In the genomic region with DNA sequence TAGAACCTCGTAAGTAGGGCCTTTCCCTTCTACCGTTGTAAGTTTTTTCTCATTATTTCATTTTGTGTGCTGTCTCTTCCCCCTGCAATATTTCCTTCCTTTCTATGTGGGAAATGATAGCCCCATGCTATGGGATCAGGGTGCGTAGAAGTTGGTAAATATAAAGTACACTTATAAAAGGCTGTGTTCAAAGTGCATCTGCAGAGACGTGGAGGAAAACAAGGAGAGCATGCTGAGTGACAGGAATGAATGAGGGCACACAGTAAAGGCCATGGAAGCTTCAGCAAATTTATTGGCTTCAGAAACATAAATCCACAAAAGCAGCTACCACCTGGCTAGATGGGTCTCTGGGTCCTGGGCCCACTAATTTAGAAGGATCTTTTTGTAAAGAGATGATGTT, we compare ENCODE assay signal across 1 cellular context.
TF ChIP-seq lines count a peak whose summit lies in the region.

No MANE protein-coding gene starts in this region.

TF ChIP-seq in H1, 55 proteins besides CTCF, POLR2A, EP300 and RAD21:
- no peak for TF ChIP-seq RXRA (IDR thresholded peaks at IDR 0.05; ENCODE audit: insufficient read depth, low read depth, low read length)
- TF ChIP-seq SAP30 (IDR thresholded peaks at IDR 0.05; ENCODE audit: insufficient read depth, insufficient replicate concordance, low read length) = no peak
- TF ChIP-seq RFX5 (IDR thresholded peaks at IDR 0.05; ENCODE audit: borderline replicate concordance, low read depth, low read length) = no peak
- TF ChIP-seq HDAC6 (IDR thresholded peaks at IDR 0.05; ENCODE audit: low read depth, low read length) = no peak
- no peak for TF ChIP-seq CBX5 (IDR thresholded peaks at IDR 0.05; ENCODE audit: low read depth, low read length)
- TF ChIP-seq, protein P1, sequence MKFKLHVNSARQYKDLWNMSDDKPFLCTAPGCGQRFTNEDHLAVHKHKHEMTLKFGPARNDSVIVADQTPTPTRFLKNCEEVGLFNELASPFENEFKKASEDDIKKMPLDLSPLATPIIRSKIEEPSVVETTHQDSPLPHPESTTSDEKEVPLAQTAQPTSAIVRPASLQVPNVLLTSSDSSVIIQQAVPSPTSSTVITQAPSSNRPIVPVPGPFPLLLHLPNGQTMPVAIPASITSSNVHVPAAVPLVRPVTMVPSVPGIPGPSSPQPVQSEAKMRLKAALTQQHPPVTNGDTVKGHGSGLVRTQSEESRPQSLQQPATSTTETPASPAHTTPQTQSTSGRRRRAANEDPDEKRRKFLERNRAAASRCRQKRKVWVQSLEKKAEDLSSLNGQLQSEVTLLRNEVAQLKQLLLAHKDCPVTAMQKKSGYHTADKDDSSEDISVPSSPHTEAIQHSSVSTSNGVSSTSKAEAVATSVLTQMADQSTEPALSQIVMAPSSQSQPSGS (IDR thresholded peaks at IDR 0.05; ENCODE audit: low read length) = no peak
- TF ChIP-seq SIX5 (IDR thresholded peaks at IDR 0.05; ENCODE audit: low read depth, low read length) = no peak
- no peak for TF ChIP-seq MAFK (IDR thresholded peaks at IDR 0.05; ENCODE audit: low read depth, low read length)
- TF ChIP-seq CHD2 (IDR thresholded peaks at IDR 0.05; ENCODE audit: low read length) = no peak
- TF ChIP-seq TAF7 (optimal IDR thresholded peaks at IDR 0.05; ENCODE audit: borderline replicate concordance, low read depth, low read length) = no peak
- TF ChIP-seq SUZ12 (IDR thresholded peaks at IDR 0.05; ENCODE audit: low read length) = no peak
- no peak for TF ChIP-seq ZNF274 (IDR thresholded peaks at IDR 0.05; ENCODE audit: borderline replicate concordance, extremely low read depth, low read length)
- TF ChIP-seq RBBP5 (IDR thresholded peaks at IDR 0.05; ENCODE audit: borderline replicate concordance, low read depth, low read length) = no peak
